In the genomic region with DNA sequence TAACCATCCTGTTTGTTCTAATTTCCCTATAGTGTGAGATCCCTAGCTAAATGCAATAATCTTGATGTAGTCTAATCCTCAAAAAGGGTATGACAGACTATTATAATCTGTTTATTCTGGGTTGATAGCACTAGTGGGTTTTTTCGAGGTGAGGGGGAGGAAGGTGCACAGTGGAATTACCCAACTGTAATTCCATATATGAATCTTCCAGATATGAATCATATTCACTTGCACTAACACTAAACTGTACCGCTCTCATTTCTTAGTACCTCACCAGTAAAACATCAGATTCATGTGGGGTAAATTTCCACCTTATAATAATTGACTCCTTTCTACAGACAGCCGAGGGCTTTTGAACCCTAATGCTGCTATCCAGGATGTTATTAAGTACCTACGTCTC, we compare ENCODE assay signal across 1 cellular context.
TF ChIP-seq lines count a peak whose summit lies in the region.

No MANE protein-coding gene starts in this region.

TF ChIP-seq in GM12878, 131 proteins besides CTCF, POLR2A, EP300 and RAD21 (continued from another document):
- TF ChIP-seq, protein P1, sequence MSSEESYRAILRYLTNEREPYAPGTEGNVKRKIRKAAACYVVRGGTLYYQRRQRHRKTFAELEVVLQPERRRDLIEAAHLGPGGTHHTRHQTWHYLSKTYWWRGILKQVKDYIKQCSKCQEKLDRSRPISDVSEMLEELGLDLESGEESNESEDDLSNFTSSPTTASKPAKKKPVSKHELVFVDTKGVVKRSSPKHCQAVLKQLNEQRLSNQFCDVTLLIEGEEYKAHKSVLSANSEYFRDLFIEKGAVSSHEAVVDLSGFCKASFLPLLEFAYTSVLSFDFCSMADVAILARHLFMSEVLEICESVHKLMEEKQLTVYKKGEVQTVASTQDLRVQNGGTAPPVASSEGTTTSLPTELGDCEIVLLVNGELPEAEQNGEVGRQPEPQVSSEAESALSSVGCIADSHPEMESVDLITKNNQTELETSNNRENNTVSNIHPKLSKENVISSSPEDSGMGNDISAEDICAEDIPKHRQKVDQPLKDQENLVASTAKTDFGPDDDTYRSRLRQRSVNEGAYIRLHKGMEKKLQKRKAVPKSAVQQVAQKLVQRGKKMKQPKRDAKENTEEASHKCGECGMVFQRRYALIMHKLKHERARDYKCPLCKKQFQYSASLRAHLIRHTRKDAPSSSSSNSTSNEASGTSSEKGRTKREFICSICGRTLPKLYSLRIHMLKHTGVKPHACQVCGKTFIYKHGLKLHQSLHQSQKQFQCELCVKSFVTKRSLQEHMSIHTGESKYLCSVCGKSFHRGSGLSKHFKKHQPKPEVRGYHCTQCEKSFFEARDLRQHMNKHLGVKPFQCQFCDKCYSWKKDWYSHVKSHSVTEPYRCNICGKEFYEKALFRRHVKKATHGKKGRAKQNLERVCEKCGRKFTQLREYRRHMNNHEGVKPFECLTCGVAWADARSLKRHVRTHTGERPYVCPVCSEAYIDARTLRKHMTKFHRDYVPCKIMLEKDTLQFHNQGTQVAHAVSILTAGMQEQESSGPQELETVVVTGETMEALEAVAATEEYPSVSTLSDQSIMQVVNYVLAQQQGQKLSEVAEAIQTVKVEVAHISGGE (CRISPR knock-in tag; IDR thresholded peaks at IDR 0.05) = no peak
- TF ChIP-seq MEF2A (IDR thresholded peaks at IDR 0.05; ENCODE audit: insufficient read depth, low read depth, low read length) (peak; percentile 78), TARDBP (IDR thresholded peaks at IDR 0.05; ENCODE audit: borderline replicate concordance) (no peak), SMAD5 (IDR thresholded peaks at IDR 0.05; ENCODE audit: low read depth) (no peak), EED (IDR thresholded peaks at IDR 0.05; ENCODE audit: low read depth) (peak; percentile 58; the same call in 1 of the 2 replicates), BACH1 (IDR thresholded peaks at IDR 0.05; ENCODE audit: borderline replicate concordance) (peak; percentile 30; the same call in 1 of the 2 replicates), FOXM1 (IDR thresholded peaks at IDR 0.05; ENCODE audit: low read depth, low read length) (peak; percentile 90), SMAD1 (IDR thresholded peaks at IDR 0.05; ENCODE audit: low read depth, partially characterized antibody) (no peak), GABPA (IDR thresholded peaks at IDR 0.05; ENCODE audit: low read depth) (peak; percentile 47; the same call in 1 of the 2 replicates), RUNX3 (IDR thresholded peaks at IDR 0.05; ENCODE audit: low read length) (peak; percentile 83), TCF7 (IDR thresholded peaks at IDR 0.05; ENCODE audit: borderline replicate concordance) (no peak), SPI1 (IDR thresholded peaks at IDR 0.05; ENCODE audit: borderline replicate concordance, insufficient read depth, low read depth, low read length) (no peak), TCF3 (IDR thresholded peaks at IDR 0.05; ENCODE audit: borderline replicate concordance, insufficient read depth, low read depth, low read length) (no peak), MYC (IDR thresholded peaks at IDR 0.05; ENCODE audit: insufficient read depth, insufficient read length, insufficient replicate concordance, low read length, severe bottlenecking) (no peak), IKZF1 (conservative IDR thresholded peaks at IDR 0.05) (peak; percentile 61; the same call in 1 of the 2 replicates), EGR1 (IDR thresholded peaks at IDR 0.05; ENCODE audit: borderline replicate concordance in 1 of 2, low read depth in 2 of 2, low read length in 2 of 2) (peak in 1 of 2 experiments; percentile 32; a peak in 1 of 3 replicates), JUNB (IDR thresholded peaks at IDR 0.05) (peak; percentile 96), STAT1 (conservative IDR thresholded peaks at IDR 0.05) (no peak), PAX5 (IDR thresholded peaks at IDR 0.05; ENCODE audit: borderline replicate concordance, low read depth, low read length) (no peak), NFIC (IDR thresholded peaks at IDR 0.05; ENCODE audit: low read depth, low read length) (peak; percentile 96), CHD2 (IDR thresholded peaks at IDR 0.05; ENCODE audit: borderline replicate concordance, low read depth, low read length) (no peak), IKZF2 (IDR thresholded peaks at IDR 0.05) (peak; percentile 44 to 62; a peak in 3 of 4 replicates), CREM (IDR thresholded peaks at IDR 0.05; ENCODE audit: low read depth) (peak; percentile 83), CREB1 (IDR thresholded peaks at IDR 0.05; ENCODE audit: low read depth) (0 out of 2 replicates have a peak, but pooled peaks have one; percentile 25), SREBF1 (IDR thresholded peaks at IDR 0.05; ENCODE audit: low read length) (no peak), CBX5 (IDR thresholded peaks at IDR 0.05; ENCODE audit: low read depth) (no peak), MTA2 (IDR thresholded peaks at IDR 0.05; ENCODE audit: low read depth) (peak; percentile 54), ETV6 (conservative IDR thresholded peaks at IDR 0.05 in 1 of 2, IDR thresholded peaks at IDR 0.05 in 1 of 2; ENCODE audit: borderline replicate concordance in 1 of 2, low read depth in 1 of 2) (peak in 1 of 2 experiments; percentile 56; a peak in 1 of 4 replicates), IRF4 (IDR thresholded peaks at IDR 0.05; ENCODE audit: low read depth, low read length) (peak; percentile 89; the same call in 1 of the 2 replicates), BCL11A (IDR thresholded peaks at IDR 0.05; ENCODE audit: low read depth, low read length) (peak; percentile 84; the same call in 1 of the 2 replicates), ZBED1 (IDR thresholded peaks at IDR 0.05; ENCODE audit: borderline replicate concordance) (peak; percentile 84; the same call in 1 of the 2 replicates), PML (IDR thresholded peaks at IDR 0.05; ENCODE audit: low read length) (0 out of 2 replicates have a peak, but pooled peaks have one; percentile 59), ZNF384 (IDR thresholded peaks at IDR 0.05; ENCODE audit: borderline replicate concordance, low read depth, low read length) (no peak), MEF2B (IDR thresholded peaks at IDR 0.05; ENCODE audit: partially characterized antibody, poor library complexity, severe bottlenecking) (no peak), RELA (IDR thresholded peaks at IDR 0.05; ENCODE audit: borderline replicate concordance, partially characterized antibody) (peak; percentile 72), DPF2 (IDR thresholded peaks at IDR 0.05) (peak; percentile 85)
- TF ChIP-seq, protein P2, sequence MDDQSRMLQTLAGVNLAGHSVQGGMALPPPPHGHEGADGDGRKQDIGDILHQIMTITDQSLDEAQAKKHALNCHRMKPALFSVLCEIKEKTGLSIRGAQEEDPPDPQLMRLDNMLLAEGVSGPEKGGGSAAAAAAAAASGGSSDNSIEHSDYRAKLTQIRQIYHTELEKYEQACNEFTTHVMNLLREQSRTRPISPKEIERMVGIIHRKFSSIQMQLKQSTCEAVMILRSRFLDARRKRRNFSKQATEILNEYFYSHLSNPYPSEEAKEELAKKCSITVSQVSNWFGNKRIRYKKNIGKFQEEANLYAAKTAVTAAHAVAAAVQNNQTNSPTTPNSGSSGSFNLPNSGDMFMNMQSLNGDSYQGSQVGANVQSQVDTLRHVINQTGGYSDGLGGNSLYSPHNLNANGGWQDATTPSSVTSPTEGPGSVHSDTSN (IDR thresholded peaks at IDR 0.05; ENCODE audit: insufficient replicate concordance, low read depth, low read length) = no peak
- TF ChIP-seq, protein P3, sequence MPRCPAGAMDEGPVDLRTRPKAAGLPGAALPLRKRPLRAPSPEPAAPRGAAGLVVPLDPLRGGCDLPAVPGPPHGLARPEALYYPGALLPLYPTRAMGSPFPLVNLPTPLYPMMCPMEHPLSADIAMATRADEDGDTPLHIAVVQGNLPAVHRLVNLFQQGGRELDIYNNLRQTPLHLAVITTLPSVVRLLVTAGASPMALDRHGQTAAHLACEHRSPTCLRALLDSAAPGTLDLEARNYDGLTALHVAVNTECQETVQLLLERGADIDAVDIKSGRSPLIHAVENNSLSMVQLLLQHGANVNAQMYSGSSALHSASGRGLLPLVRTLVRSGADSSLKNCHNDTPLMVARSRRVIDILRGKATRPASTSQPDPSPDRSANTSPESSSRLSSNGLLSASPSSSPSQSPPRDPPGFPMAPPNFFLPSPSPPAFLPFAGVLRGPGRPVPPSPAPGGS (IDR thresholded peaks at IDR 0.05; ENCODE audit: borderline replicate concordance, insufficient read depth, low read depth, low read length, poor library complexity, severe bottlenecking) = peak; percentile 60
- TF ChIP-seq, protein P4, sequence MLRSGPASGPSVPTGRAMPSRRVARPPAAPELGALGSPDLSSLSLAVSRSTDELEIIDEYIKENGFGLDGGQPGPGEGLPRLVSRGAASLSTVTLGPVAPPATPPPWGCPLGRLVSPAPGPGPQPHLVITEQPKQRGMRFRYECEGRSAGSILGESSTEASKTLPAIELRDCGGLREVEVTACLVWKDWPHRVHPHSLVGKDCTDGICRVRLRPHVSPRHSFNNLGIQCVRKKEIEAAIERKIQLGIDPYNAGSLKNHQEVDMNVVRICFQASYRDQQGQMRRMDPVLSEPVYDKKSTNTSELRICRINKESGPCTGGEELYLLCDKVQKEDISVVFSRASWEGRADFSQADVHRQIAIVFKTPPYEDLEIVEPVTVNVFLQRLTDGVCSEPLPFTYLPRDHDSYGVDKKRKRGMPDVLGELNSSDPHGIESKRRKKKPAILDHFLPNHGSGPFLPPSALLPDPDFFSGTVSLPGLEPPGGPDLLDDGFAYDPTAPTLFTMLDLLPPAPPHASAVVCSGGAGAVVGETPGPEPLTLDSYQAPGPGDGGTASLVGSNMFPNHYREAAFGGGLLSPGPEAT (IDR thresholded peaks at IDR 0.05; ENCODE audit: low read depth) = peak; percentile 79; the same call in 1 of the 2 replicates
- TF ChIP-seq, protein P5, sequence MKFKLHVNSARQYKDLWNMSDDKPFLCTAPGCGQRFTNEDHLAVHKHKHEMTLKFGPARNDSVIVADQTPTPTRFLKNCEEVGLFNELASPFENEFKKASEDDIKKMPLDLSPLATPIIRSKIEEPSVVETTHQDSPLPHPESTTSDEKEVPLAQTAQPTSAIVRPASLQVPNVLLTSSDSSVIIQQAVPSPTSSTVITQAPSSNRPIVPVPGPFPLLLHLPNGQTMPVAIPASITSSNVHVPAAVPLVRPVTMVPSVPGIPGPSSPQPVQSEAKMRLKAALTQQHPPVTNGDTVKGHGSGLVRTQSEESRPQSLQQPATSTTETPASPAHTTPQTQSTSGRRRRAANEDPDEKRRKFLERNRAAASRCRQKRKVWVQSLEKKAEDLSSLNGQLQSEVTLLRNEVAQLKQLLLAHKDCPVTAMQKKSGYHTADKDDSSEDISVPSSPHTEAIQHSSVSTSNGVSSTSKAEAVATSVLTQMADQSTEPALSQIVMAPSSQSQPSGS (IDR thresholded peaks at IDR 0.05; ENCODE audit: low read length) = peak; percentile 81
- TF ChIP-seq, protein P6, sequence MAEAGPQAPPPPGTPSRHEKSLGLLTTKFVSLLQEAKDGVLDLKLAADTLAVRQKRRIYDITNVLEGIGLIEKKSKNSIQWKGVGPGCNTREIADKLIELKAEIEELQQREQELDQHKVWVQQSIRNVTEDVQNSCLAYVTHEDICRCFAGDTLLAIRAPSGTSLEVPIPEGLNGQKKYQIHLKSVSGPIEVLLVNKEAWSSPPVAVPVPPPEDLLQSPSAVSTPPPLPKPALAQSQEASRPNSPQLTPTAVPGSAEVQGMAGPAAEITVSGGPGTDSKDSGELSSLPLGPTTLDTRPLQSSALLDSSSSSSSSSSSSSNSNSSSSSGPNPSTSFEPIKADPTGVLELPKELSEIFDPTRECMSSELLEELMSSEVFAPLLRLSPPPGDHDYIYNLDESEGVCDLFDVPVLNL (IDR thresholded peaks at IDR 0.05; ENCODE audit: low read depth, low read length) = no peak
TF ChIP-seq in GM12878: peak in this region for 25.
